Comparison of ENCODE assay signal across 11 cellular contexts in the genomic region with DNA sequence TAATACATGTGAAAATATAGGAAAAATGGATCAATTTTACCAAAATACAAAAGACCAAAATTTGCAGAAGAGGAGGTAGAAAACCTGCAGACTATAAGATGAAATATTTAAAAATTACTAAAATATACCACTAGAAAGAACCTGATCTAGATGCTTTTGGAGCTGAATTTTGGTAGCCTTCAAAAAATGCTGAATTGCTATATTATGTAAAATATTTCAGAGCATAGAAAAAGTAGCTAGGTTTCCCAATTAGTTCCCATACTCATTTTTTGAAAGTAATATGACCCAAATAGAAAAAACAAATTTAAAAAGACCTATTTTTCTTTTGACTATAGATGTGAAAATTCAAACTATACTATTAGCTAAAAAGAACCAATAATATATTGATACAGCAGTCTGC. TPM values are rescaled to one million over a fixed set of nuclear protein-coding genes. Genes with fewer than 3 reads are reported as not detected.
"Had no signal": no experiment of that assay in that cellular context is flagged by ENCODE, and none has a peak within 500 bp of the region (broad histone marks: within the 10 kb centered on the region; RNA-seq: fewer than 3 reads in every experiment).

No MANE protein-coding gene starts in this region.

- H3K4me3 ChIP-seq: GM23248, HAP-1 had no signal

- H3K9me3 ChIP-seq: HAP-1 had no signal

- H2AFZ ChIP-seq: GM23248 had no signal

- H3K9ac ChIP-seq: GM23248 had no signal

- ATAC-seq: HCT116 had no signal

- H3K27ac ChIP-seq: GM23248, HL-60 had no signal

- H3K4me1 ChIP-seq: HAP-1 had no signal

- H3K36me3 ChIP-seq: HAP-1 had no signal

- DNase-seq: GM23248, GOT3, H7, HFFc6, KG1 had no signal

RNA-seq across cellular contexts. Expression of a gene that starts 3.6 kb away (rescaled TPM):
- total RNA-seq: GM23248, H4, HFFc6, HT1080 had no signal
- polyA plus RNA-seq: GM23248, IgD-negative memory B cell had no signal

RNA-seq across cellular contexts. Expression of a gene that starts 11.5 kb away (rescaled TPM):
- total RNA-seq: GM23248, H4, H7, HFFc6, HT1080 had no signal
- polyA plus RNA-seq: GM23248, IgD-negative memory B cell had no signal

RNA-seq across cellular contexts. Expression of a gene that starts 28.3 kb away (rescaled TPM):
- total RNA-seq: GM23248, H4, H7, HFFc6, HT1080 had no signal
- polyA plus RNA-seq: GM23248, IgD-negative memory B cell had no signal

RNA-seq across cellular contexts. Expression of a gene that starts 35.3 kb away (rescaled TPM):
- total RNA-seq: GM23248, H4, H7, HFFc6, HT1080 had no signal
- polyA plus RNA-seq: GM23248, IgD-negative memory B cell had no signal
